ENCODE assay signal across 9 cellular contexts in the genomic region with DNA sequence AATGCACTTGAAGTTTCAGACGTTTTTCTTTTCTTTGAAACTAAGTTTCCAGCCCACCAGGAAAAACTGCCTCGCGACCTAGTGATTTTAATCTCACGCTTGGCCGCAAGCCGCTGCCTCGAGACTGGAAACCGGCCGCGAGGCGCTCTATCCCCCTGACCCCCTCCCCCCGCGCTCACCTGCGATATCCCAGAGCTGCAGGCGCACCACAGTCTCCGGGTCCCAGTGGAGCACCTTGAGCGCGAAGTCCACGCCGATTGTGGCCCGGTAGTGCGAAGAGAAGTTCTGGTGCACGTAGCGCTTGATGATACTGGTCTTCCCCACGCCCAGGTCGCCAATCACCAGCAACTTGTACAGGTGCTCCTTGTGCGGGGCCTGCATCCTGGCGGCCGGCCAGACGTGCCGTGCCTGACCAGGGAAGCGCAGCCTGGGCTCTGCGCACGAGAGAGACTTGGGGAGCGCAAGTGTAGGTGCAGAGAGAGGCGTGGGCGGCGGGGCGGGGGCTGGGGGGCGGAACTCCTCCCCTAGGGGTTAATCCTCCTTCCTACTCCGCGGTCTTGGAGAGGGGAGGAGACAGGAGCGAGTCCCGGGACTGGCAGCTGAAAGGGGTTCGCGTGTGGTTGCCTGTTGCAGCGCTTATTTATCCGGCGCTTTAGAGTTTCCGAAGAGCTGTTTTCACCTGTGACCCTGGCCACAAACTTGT. TPM values are rescaled to one million over a fixed set of nuclear protein-coding genes. Genes with fewer than 3 reads are reported as not detected.
DNase-seq lines count a peak whose midpoint lies in the region; ATAC-seq and TF ChIP-seq lines count a peak whose summit lies in the region.
"Had no signal": no experiment of that assay in that cellular context is flagged by ENCODE, and none has a peak within 500 bp of the region (broad histone marks: within the 10 kb centered on the region; RNA-seq: fewer than 3 reads in every experiment).

A gene (minus strand): TSS at position 440 of the 703 bp plus-strand sequence. CDS start 59 bp downstream, at position 381.

- BruUV-seq in Panc1 (replicated peaks; lab: Mats Ljungman, UMichigan): no TSS peak

- intact Hi-C loops in Panc1 (cut with micrococcal nuclease; ENCODE audit: unreplicated experiment): no loop called here
- intact Hi-C loops in left colon (cut with DNase I, micrococcal nuclease): no loop called here

- peaks cover 3% of the 10 kb centered on the region for H3K36me3 ChIP-seq in Panc1 (ENCODE audit: control insufficient read depth, insufficient read depth, low read length)

- no peak for TF ChIP-seq CTCF in Panc1 (IDR thresholded peaks at IDR 0.05)

- no peaks in the 10 kb centered on the region for H3K9me3 ChIP-seq in Panc1 (ENCODE audit: control insufficient read depth, insufficient read depth, low read depth, low read length)

- ATAC-seq in HG02610 (IDR thresholded peaks at IDR 0.05; ENCODE audit: unreplicated experiment): peak; percentile 27
- peak; percentile 74 for ATAC-seq in Panc1
- ATAC-seq in left colon: peak; percentile 82

- H3K27ac ChIP-seq in Panc1 (ENCODE audit: low read length): no peak within 1 kb of the TSS

- POLR2A ChIA-PET in Panc1 (lab: Charles Lee): no interaction called here

- in situ Hi-C loops in Panc1 (cut with HindIII; ENCODE audit: low pct_unique_long_range_greater_than_20kb, low sequenced_read_pairs) (no loop called here), T47D (cut with HindIII; ENCODE audit: low pct_unique_long_range_greater_than_20kb, low sequenced_read_pairs) (no loop called here)

- peaks cover 3% of the 10 kb centered on the region for H3K27me3 ChIP-seq in Panc1 (ENCODE audit: control insufficient read depth, insufficient read depth, low read length)

- DNase-seq in NCI-H187 (lab: John Stamatoyannopoulos, UW): peak; percentile 0 to 10
- DNase-seq in NCI-H187 treated with DMSO at 0.1 percent for 48 hours (lab: John Stamatoyannopoulos, UW): no peak
- DNase-seq in Panc1 (ENCODE audit: low read depth, low spot score): no peak
- DNase-seq in T47D (ENCODE audit: low read depth in 1 of 2, low spot score in 1 of 2): peak; percentile 9 to 56
- peak; percentile 52 to 67 for DNase-seq in left colon
- DNase-seq in stimulated activated CD4-positive, alpha-beta T cell treated with anti-CD3 and anti-CD28 coated beads, Interleukin-4, amount 100 ng/mL, for 48 hours (ENCODE audit: low read depth in 2 of 2): peak; percentile 12 to 19
- no peak for DNase-seq in NOMO-1 (lab: John Stamatoyannopoulos, UW; ENCODE audit: unreplicated experiment in 2 of 2)
- DNase-seq: DND-41 had no signal

- CTCF ChIA-PET in Panc1 (lab: Charles Lee): interaction anchor here (0.6 kb wide), 1 partner anchor 753 kb away, joined by 3 read pairs; no protein-coding TSS in a partner anchor

- no peaks in the 10 kb centered on the region for H3K4me1 ChIP-seq in Panc1 (ENCODE audit: control insufficient read depth, insufficient read depth, low read length)

- peak within 1 kb of the TSS; percentile 43 to 61 for H3K4me3 ChIP-seq in Panc1 (ENCODE audit: low read depth in 2 of 2, low read length in 2 of 2)

RNA-seq across cellular contexts. Expression of the gene that starts here (rescaled TPM):
- total RNA-seq in Panc1 (2021; ENCODE audit: unreplicated experiment) (0.15 TPM), left colon (1 to 10 TPM in 1 of 2 donors, under 1 TPM in 1; 0.70 to 2.1 TPM)
- 0.30 TPM for polyA plus RNA-seq in Panc1 (2012; ENCODE audit: insufficient read length)

Comparison
In these comparisons a context has a peak if more than half of its experiments do, and no peak if none do; other contexts are left out.
1. DNase-seq: peak in NCI-H187 (2 of 2), T47D (2 of 2), left colon (2 of 2) and stimulated activated CD4-positive, alpha-beta T cell treated with anti-CD3 and anti-CD28 coated beads, Interleukin-4, amount 100 ng/mL, for 48 hours (2 of 2); none in NCI-H187 treated with DMSO at 0.1 percent for 48 hours (single experiment), Panc1 (single experiment) and NOMO-1 (0 of 2).
2. Peak in ATAC-seq and H3K4me3 ChIP-seq in Panc1; RNA of the gene not detected or under 1 TPM.
3. ATAC-seq: peak in every context shown above with its lines; median percentile 82 in left colon; 74 in Panc1; 27 in HG02610.